In the genomic region with DNA sequence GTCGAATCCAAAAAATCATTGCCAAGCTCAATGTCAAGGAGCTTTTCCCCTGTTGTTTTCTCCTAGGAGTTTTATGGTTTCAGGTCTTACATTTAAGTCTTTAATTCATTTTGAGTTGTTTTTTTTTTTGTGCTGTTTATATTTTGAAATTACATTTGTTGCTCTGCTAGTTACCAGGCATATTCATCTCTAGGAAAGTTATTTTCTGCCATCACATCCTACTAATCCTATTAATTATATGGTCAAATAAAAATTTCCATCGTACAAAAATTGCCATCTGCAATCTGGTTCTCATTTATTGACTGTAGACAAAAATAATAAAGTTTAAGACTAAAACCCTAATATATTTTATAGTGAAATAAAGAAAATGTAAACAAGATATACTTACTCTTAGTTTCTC, we compare ENCODE assay signal across 20 cellular contexts.
"Had no signal": no experiment of that assay in that cellular context is flagged by ENCODE, and none has a peak within 500 bp of the region (broad histone marks: within the 10 kb centered on the region; RNA-seq: fewer than 3 reads in every experiment).

No MANE protein-coding gene starts in this region.

- H3K27me3 Mint-ChIP-seq: dendritic cell treated with granulocyte-macrophage colony-stimulating factor and Interleukin-4, amounts not matched to agents 40 ng/mL and 50 ng/mL, for 4 days; effector memory CD8-positive, alpha-beta T cell had no signal

- H3K4me3 Mint-ChIP-seq: dendritic cell treated with granulocyte-macrophage colony-stimulating factor and Interleukin-4, amounts not matched to agents 40 ng/mL and 50 ng/mL, for 4 days; effector memory CD8-positive, alpha-beta T cell; endodermal cell; immature natural killer cell had no signal

- DNase-seq: cerebellar nuclear complex; colonic mucosa; cortex of kidney; effector CD8-positive, alpha-beta T cell; effector memory CD8-positive, alpha-beta T cell; endodermal cell; foreskin keratinocyte; gastrocnemius medialis; heart left ventricle; immature natural killer cell; left cardiac atrium; left lung; left ventricle myocardium superior; lower lobe of right lung; mesenchymal stem cell; midbrain had no signal

- H3K4me1 ChIP-seq: colonic mucosa, esophagus muscularis mucosa, foreskin keratinocyte, gastrocnemius medialis, left lung, lower lobe of right lung had no signal

- FAIRE-seq: endothelial cell of umbilical vein, keratinocyte had no signal

- H3K36me3 ChIP-seq: colonic mucosa, gastrocnemius medialis had no signal

- H3K27ac Mint-ChIP-seq: dendritic cell treated with granulocyte-macrophage colony-stimulating factor and Interleukin-4, amounts not matched to agents 40 ng/mL and 50 ng/mL, for 4 days; effector memory CD8-positive, alpha-beta T cell; endodermal cell had no signal

- H3K9me3 Mint-ChIP-seq: dendritic cell treated with granulocyte-macrophage colony-stimulating factor and Interleukin-4, amounts not matched to agents 40 ng/mL and 50 ng/mL, for 4 days; effector memory CD8-positive, alpha-beta T cell; endodermal cell; immature natural killer cell had no signal

- H3K9me3 ChIP-seq: colonic mucosa, esophagus muscularis mucosa, gastrocnemius medialis, heart left ventricle, left lung, lower lobe of right lung had no signal

- H3K4me3 ChIP-seq: colonic mucosa, esophagus muscularis mucosa, gastrocnemius medialis, heart left ventricle, left lung, lower lobe of right lung had no signal

- H3K27ac ChIP-seq: colonic mucosa, esophagus muscularis mucosa, foreskin keratinocyte, gastrocnemius medialis, heart left ventricle, left lung, lower lobe of right lung had no signal

- H3K27me3 ChIP-seq: colonic mucosa, esophagus muscularis mucosa, foreskin keratinocyte, gastrocnemius medialis, heart left ventricle, left lung had no signal
